ENCODE assay signal across 11 cellular contexts in the genomic region with DNA sequence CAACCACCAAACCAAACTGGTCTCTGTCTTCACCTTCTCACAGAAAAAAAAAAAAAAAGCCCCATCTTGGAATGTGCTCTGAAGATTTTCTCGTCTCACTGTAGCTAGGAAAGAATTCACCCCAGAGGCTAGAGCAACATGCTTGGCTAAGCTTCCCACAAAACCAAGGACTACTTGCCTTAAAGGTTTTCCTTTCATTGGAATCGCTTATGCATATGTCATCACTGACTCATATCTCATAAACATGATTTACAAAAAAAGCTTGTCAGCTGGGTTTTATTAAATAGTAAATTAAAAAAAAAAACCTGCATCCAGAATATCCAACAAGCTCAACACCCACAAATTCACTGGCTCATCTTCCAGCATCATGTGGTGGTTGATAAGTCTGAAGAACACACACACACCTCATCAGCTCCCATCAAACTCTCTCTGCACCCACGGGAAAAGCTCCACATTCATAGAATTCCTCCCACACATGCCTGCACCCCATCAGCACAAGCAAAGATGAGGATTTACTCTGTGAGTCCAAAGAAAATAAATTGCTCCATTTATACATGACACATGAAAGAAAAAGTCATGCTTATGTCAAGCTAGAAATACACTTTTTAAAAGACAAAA.
DNase-seq lines count a peak whose midpoint lies in the region; ATAC-seq, FAIRE-seq and TF ChIP-seq lines count a peak whose summit lies in the region.
"Had no signal": no experiment of that assay in that cellular context is flagged by ENCODE, and none has a peak within 500 bp of the region (broad histone marks: within the 10 kb centered on the region; RNA-seq: fewer than 3 reads in every experiment).

No MANE protein-coding gene starts in this region.

- ATAC-seq in SK-N-SH treated with all-trans-retinoic acid at 6 μM for 48 hours, result peak; percentile 97
- no peak for ATAC-seq in GM18868 (IDR thresholded peaks at IDR 0.05; ENCODE audit: unreplicated experiment)
- no peak for ATAC-seq in HG02973 (IDR thresholded peaks at IDR 0.05; ENCODE audit: unreplicated experiment)

- DNase-seq in GM18507 (ENCODE audit: extremely low spot score, insufficient read length, low read depth) (no peak), fibroblast of the aortic adventitia (ENCODE audit: low read depth) (peak; percentile 97), retinal pigment epithelial cell (ENCODE audit: low read depth) (peak; percentile 74), AML-193 (lab: John Stamatoyannopoulos, UW) (no peak), SW 1271 (lab: John Stamatoyannopoulos, UW) (no peak)
- DNase-seq: activated T-cell treated with anti-CD3 and anti-CD28 coated beads for 4 hours; effector CD8-positive, alpha-beta T cell; MV-4-11 had no signal

- TF ChIP-seq CTCF in fibroblast of the aortic adventitia (IDR thresholded peaks at IDR 0.05; ENCODE audit: insufficient read depth, low read length) (no peak), retinal pigment epithelial cell (conservative IDR thresholded peaks at IDR 0.05; ENCODE audit: low read depth, low read length) (no peak)

- FAIRE-seq in GM18507 (lab: Jason Lieb, UNC), result peak; percentile 18

- H3K4me3 ChIP-seq in fibroblast of the aortic adventitia (ENCODE audit: low read depth, low read length), result no peak overlapping the region
- H3K4me3 ChIP-seq in retinal pigment epithelial cell (ENCODE audit: low read length), result no peak overlapping the region

TF ChIP-seq in SK-N-SH treated with all-trans-retinoic acid at 6 μM for 48 hours, 23 proteins besides CTCF, POLR2A, EP300 and RAD21:
- TF ChIP-seq BACH2 (CRISPR knock-in tag; IDR thresholded peaks at IDR 0.05; ENCODE audit: borderline replicate concordance), result no peak
- peak; percentile 95 for TF ChIP-seq ISL1 (CRISPR knock-in tag; IDR thresholded peaks at IDR 0.05)
- TF ChIP-seq, protein P1, sequence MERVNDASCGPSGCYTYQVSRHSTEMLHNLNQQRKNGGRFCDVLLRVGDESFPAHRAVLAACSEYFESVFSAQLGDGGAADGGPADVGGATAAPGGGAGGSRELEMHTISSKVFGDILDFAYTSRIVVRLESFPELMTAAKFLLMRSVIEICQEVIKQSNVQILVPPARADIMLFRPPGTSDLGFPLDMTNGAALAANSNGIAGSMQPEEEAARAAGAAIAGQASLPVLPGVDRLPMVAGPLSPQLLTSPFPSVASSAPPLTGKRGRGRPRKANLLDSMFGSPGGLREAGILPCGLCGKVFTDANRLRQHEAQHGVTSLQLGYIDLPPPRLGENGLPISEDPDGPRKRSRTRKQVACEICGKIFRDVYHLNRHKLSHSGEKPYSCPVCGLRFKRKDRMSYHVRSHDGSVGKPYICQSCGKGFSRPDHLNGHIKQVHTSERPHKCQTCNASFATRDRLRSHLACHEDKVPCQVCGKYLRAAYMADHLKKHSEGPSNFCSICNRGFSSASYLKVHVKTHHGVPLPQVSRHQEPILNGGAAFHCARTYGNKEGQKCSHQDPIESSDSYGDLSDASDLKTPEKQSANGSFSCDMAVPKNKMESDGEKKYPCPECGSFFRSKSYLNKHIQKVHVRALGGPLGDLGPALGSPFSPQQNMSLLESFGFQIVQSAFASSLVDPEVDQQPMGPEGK (CRISPR knock-in tag; IDR thresholded peaks at IDR 0.05; ENCODE audit: borderline replicate concordance), result peak; percentile 58; the same call in 1 of the 2 replicates
- no peak for TF ChIP-seq ZFP30 (CRISPR knock-in tag; IDR thresholded peaks at IDR 0.05)
- TF ChIP-seq, protein P2, sequence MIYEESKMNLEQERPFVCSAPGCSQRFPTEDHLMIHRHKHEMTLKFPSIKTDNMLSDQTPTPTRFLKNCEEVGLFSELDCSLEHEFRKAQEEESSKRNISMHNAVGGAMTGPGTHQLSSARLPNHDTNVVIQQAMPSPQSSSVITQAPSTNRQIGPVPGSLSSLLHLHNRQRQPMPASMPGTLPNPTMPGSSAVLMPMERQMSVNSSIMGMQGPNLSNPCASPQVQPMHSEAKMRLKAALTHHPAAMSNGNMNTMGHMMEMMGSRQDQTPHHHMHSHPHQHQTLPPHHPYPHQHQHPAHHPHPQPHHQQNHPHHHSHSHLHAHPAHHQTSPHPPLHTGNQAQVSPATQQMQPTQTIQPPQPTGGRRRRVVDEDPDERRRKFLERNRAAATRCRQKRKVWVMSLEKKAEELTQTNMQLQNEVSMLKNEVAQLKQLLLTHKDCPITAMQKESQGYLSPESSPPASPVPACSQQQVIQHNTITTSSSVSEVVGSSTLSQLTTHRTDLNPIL (CRISPR knock-in tag; IDR thresholded peaks at IDR 0.05; ENCODE audit: low read depth), result 0 out of 2 replicates have a peak, but pooled peaks have one; percentile 47
- no peak for TF ChIP-seq ARNTL (CRISPR knock-in tag; IDR thresholded peaks at IDR 0.05; ENCODE audit: borderline replicate concordance, low read depth)
- no peak for TF ChIP-seq SNAI2 (CRISPR knock-in tag; IDR thresholded peaks at IDR 0.05)
- TF ChIP-seq ZNF70 (CRISPR knock-in tag; IDR thresholded peaks at IDR 0.05), result no peak
- TF ChIP-seq, protein P3, sequence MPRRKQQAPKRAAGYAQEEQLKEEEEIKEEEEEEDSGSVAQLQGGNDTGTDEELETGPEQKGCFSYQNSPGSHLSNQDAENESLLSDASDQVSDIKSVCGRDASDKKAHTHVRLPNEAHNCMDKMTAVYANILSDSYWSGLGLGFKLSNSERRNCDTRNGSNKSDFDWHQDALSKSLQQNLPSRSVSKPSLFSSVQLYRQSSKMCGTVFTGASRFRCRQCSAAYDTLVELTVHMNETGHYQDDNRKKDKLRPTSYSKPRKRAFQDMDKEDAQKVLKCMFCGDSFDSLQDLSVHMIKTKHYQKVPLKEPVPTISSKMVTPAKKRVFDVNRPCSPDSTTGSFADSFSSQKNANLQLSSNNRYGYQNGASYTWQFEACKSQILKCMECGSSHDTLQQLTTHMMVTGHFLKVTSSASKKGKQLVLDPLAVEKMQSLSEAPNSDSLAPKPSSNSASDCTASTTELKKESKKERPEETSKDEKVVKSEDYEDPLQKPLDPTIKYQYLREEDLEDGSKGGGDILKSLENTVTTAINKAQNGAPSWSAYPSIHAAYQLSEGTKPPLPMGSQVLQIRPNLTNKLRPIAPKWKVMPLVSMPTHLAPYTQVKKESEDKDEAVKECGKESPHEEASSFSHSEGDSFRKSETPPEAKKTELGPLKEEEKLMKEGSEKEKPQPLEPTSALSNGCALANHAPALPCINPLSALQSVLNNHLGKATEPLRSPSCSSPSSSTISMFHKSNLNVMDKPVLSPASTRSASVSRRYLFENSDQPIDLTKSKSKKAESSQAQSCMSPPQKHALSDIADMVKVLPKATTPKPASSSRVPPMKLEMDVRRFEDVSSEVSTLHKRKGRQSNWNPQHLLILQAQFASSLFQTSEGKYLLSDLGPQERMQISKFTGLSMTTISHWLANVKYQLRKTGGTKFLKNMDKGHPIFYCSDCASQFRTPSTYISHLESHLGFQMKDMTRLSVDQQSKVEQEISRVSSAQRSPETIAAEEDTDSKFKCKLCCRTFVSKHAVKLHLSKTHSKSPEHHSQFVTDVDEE (CRISPR knock-in tag; IDR thresholded peaks at IDR 0.05), result no peak
- TF ChIP-seq, protein P4, sequence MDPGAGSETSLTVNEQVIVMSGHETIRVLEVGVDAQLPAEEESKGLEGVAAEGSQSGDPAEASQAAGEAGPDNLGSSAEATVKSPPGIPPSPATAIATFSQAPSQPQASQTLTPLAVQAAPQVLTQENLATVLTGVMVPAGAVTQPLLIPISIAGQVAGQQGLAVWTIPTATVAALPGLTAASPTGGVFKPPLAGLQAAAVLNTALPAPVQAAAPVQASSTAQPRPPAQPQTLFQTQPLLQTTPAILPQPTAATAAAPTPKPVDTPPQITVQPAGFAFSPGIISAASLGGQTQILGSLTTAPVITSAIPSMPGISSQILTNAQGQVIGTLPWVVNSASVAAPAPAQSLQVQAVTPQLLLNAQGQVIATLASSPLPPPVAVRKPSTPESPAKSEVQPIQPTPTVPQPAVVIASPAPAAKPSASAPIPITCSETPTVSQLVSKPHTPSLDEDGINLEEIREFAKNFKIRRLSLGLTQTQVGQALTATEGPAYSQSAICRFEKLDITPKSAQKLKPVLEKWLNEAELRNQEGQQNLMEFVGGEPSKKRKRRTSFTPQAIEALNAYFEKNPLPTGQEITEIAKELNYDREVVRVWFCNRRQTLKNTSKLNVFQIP (CRISPR knock-in tag; IDR thresholded peaks at IDR 0.05; ENCODE audit: borderline replicate concordance, low read depth), result no peak

Comparison
In these comparisons a context has a peak if more than half of its experiments do, and no peak if none do; other contexts are left out.
1. DNase-seq: peak in fibroblast of the aortic adventitia (single experiment) and retinal pigment epithelial cell (single experiment); none in GM18507 (single experiment), AML-193 (0 of 2) and SW 1271 (0 of 2).